ENCODE assay signal across 1 cellular context in genomic region chr11:47269002-47269828, GRCh38.
TF ChIP-seq lines count a peak whose summit lies in the region.

No MANE protein-coding gene starts in this region.

TF ChIP-seq in H1, 55 proteins besides CTCF, POLR2A, EP300 and RAD21:
- TF ChIP-seq TEAD4 (IDR thresholded peaks at IDR 0.05; ENCODE audit: low read depth, low read length) = no peak; the same call in 1 of the 2 replicates
- no peak for TF ChIP-seq KDM5A (IDR thresholded peaks at IDR 0.05; ENCODE audit: low read length)
- no peak for TF ChIP-seq EZH2 (IDR thresholded peaks at IDR 0.05; ENCODE audit: low read depth, low read length, severe bottlenecking)
- TF ChIP-seq GABPA (IDR thresholded peaks at IDR 0.05; ENCODE audit: borderline replicate concordance, insufficient read depth, low read length) = peak; percentile 57; the same call in 1 of the 2 replicates
- no peak for TF ChIP-seq KDM4A (IDR thresholded peaks at IDR 0.05; ENCODE audit: low read depth, low read length, severe bottlenecking)
- no peak for TF ChIP-seq FOSL1 (IDR thresholded peaks at IDR 0.05; ENCODE audit: insufficient read depth, low read depth, low read length)
- no peak for TF ChIP-seq MAFK (IDR thresholded peaks at IDR 0.05; ENCODE audit: low read depth, low read length)
- TF ChIP-seq CREB1 (IDR thresholded peaks at IDR 0.05) = no peak
- TF ChIP-seq SP2 (IDR thresholded peaks at IDR 0.05; ENCODE audit: low read length) = no peak
- peak; percentile 64 for TF ChIP-seq CHD1 (IDR thresholded peaks at IDR 0.05; ENCODE audit: low read depth, low read length)
- no peak; the same call in 1 of the 2 replicates for TF ChIP-seq RBBP5 (IDR thresholded peaks at IDR 0.05; ENCODE audit: borderline replicate concordance, low read depth, low read length)
- no peak; the same call in 1 of the 2 replicates for TF ChIP-seq TAF1 (IDR thresholded peaks at IDR 0.05; ENCODE audit: low read depth, low read length)
- no peak for TF ChIP-seq CTBP2 (IDR thresholded peaks at IDR 0.05; ENCODE audit: borderline replicate concordance, insufficient read depth, insufficient read length, low read length)
- no peak for TF ChIP-seq JUN (IDR thresholded peaks at IDR 0.05; ENCODE audit: low read depth, low read length)
- TF ChIP-seq HDAC2 (IDR thresholded peaks at IDR 0.05; ENCODE audit: borderline replicate concordance in 1 of 2, low read depth in 2 of 2, low read length in 2 of 2) = 0 out of 4 replicates have a peak, but pooled peaks of 1 of the 2 experiments have one; percentile 42
- peak; percentile 82 for TF ChIP-seq MAX (IDR thresholded peaks at IDR 0.05)
- TF ChIP-seq SIRT6 (IDR thresholded peaks at IDR 0.05; ENCODE audit: low read length) = no peak
- TF ChIP-seq POU5F1 (IDR thresholded peaks at IDR 0.05; ENCODE audit: low read depth, low read length) = no peak
- no peak for TF ChIP-seq TAF7 (optimal IDR thresholded peaks at IDR 0.05; ENCODE audit: borderline replicate concordance, low read depth, low read length)
- TF ChIP-seq E2F6 (IDR thresholded peaks at IDR 0.05) = peak; percentile 67
- TF ChIP-seq GTF2F1 (IDR thresholded peaks at IDR 0.05; ENCODE audit: borderline replicate concordance, low read depth, low read length) = no peak
- peak; percentile 18; the same call in 1 of the 2 replicates for TF ChIP-seq SIX5 (IDR thresholded peaks at IDR 0.05; ENCODE audit: low read depth, low read length)
- no peak for TF ChIP-seq RNF2 (IDR thresholded peaks at IDR 0.05; ENCODE audit: borderline replicate concordance, low read depth, low read length, missing control alignments, poor library complexity, severe bottlenecking)
- no peak for TF ChIP-seq SP4 (IDR thresholded peaks at IDR 0.05; ENCODE audit: low read length)
- no peak for TF ChIP-seq NANOG (IDR thresholded peaks at IDR 0.05; ENCODE audit: insufficient read depth, low read depth, low read length, poor library complexity, severe bottlenecking)
- TF ChIP-seq KDM1A (IDR thresholded peaks at IDR 0.05; ENCODE audit: borderline replicate concordance, low read length) = no peak
- no peak for TF ChIP-seq TBP (IDR thresholded peaks at IDR 0.05; ENCODE audit: low read depth, low read length)
- no peak for TF ChIP-seq BRCA1 (IDR thresholded peaks at IDR 0.05; ENCODE audit: low read depth, low read length)
- TF ChIP-seq JUND (IDR thresholded peaks at IDR 0.05; ENCODE audit: low read length) = peak; percentile 83
- no peak for TF ChIP-seq BCL11A (IDR thresholded peaks at IDR 0.05; ENCODE audit: low read depth in 2 of 2, low read length in 2 of 2)
- TF ChIP-seq ASH2L (IDR thresholded peaks at IDR 0.05; ENCODE audit: low read length) = peak; percentile 52
- no peak for TF ChIP-seq RFX5 (IDR thresholded peaks at IDR 0.05; ENCODE audit: borderline replicate concordance, low read depth, low read length)
- TF ChIP-seq BACH1 (IDR thresholded peaks at IDR 0.05; ENCODE audit: low read length) = no peak
- TF ChIP-seq HDAC6 (IDR thresholded peaks at IDR 0.05; ENCODE audit: low read depth, low read length) = no peak
- TF ChIP-seq ATF2 (IDR thresholded peaks at IDR 0.05; ENCODE audit: low read length) = no peak
- no peak for TF ChIP-seq ZNF274 (IDR thresholded peaks at IDR 0.05; ENCODE audit: borderline replicate concordance, extremely low read depth, low read length)
- TF ChIP-seq CHD7 (IDR thresholded peaks at IDR 0.05; ENCODE audit: insufficient replicate concordance, low read length) = no peak
- 0 out of 2 replicates have a peak, but pooled peaks have one; percentile 6 for TF ChIP-seq TCF12 (IDR thresholded peaks at IDR 0.05; ENCODE audit: low read depth, low read length)
- peak; percentile 27; the same call in 1 of the 2 replicates for TF ChIP-seq PHF8 (conservative IDR thresholded peaks at IDR 0.05; ENCODE audit: low read depth, low read length)
- no peak for TF ChIP-seq ATF3 (IDR thresholded peaks at IDR 0.05; ENCODE audit: insufficient read depth, low read depth, low read length)
- TF ChIP-seq SIN3A (conservative IDR thresholded peaks at IDR 0.05 in 1 of 2, IDR thresholded peaks at IDR 0.05 in 1 of 2; ENCODE audit: low read depth in 1 of 2, low read length in 2 of 2) = peak; percentile 69 to 71; a peak in 3 of 4 replicates
- TF ChIP-seq NRF1 (IDR thresholded peaks at IDR 0.05; ENCODE audit: low read depth, low read length) = no peak
- TF ChIP-seq POLR2AphosphoS5 (IDR thresholded peaks at IDR 0.05; ENCODE audit: low read depth, low read length) = peak; percentile 60; the same call in 1 of the 2 replicates
- TF ChIP-seq CHD2 (IDR thresholded peaks at IDR 0.05; ENCODE audit: low read length) = peak; percentile 22; the same call in 1 of the 2 replicates
- TF ChIP-seq CEBPB (IDR thresholded peaks at IDR 0.05; ENCODE audit: low read depth, low read length) = no peak
- no peak for TF ChIP-seq USF2 (IDR thresholded peaks at IDR 0.05; ENCODE audit: low read length)
- TF ChIP-seq SRF (IDR thresholded peaks at IDR 0.05; ENCODE audit: low read depth, low read length) = no peak
- TF ChIP-seq SAP30 (IDR thresholded peaks at IDR 0.05; ENCODE audit: insufficient read depth, insufficient replicate concordance, low read length) = no peak
- TF ChIP-seq YY1 (IDR thresholded peaks at IDR 0.05; ENCODE audit: low read depth, low read length) = no peak
- TF ChIP-seq EGR1 (IDR thresholded peaks at IDR 0.05; ENCODE audit: borderline replicate concordance, low read depth, low read length) = peak; percentile 58; the same call in 1 of the 2 replicates
- no peak for TF ChIP-seq SUZ12 (IDR thresholded peaks at IDR 0.05; ENCODE audit: low read length)
- TF ChIP-seq RXRA (IDR thresholded peaks at IDR 0.05; ENCODE audit: insufficient read depth, low read depth, low read length) = no peak
- no peak for TF ChIP-seq CBX5 (IDR thresholded peaks at IDR 0.05; ENCODE audit: low read depth, low read length)
- no peak for TF ChIP-seq CBX8 (IDR thresholded peaks at IDR 0.05; ENCODE audit: borderline replicate concordance, low read depth, low read length)
- peak; percentile 76 for TF ChIP-seq SP1 (IDR thresholded peaks at IDR 0.05; ENCODE audit: low read depth, low read length)
